In genomic region chr9:129672702-129673101, GRCh38 we compare ENCODE assay signal across 25 cellular contexts. TPM values are rescaled to one million over a fixed set of nuclear protein-coding genes. Genes with fewer than 3 reads are reported as not detected.
"Had no signal": no experiment of that assay in that cellular context is flagged by ENCODE, and none has a peak within 500 bp of the region (broad histone marks: within the 10 kb centered on the region; RNA-seq: fewer than 3 reads in every experiment).

No MANE protein-coding gene starts in this region.

- H3K4me1 Mint-ChIP-seq: natural killer cell had no signal

- H3K4me1 ChIP-seq: lower lobe of right lung, prostate gland, right atrium auricular region had no signal

- H3K4me2 ChIP-seq: smooth muscle cell had no signal

- H3K36me3 Mint-ChIP-seq: natural killer cell had no signal

- H3K27ac Mint-ChIP-seq: natural killer cell, type B pancreatic cell had no signal

- H3K9me3 ChIP-seq: lower lobe of right lung, prostate gland, right atrium auricular region, stomach, tibial artery had no signal

- H3K36me3 ChIP-seq: lower lobe of right lung, prostate gland, right atrium auricular region, stomach, tibial artery had no signal

- H3K27me3 ChIP-seq: right atrium auricular region, tibial artery had no signal

- ATAC-seq: left ventricle myocardium superior, lower lobe of right lung, natural killer cell, sciatic nerve had no signal

- DNase-seq: dorsolateral prefrontal cortex; effector CD4-positive, alpha-beta T cell; head of caudate nucleus; left ventricle myocardium superior; lower lobe of right lung; natural killer cell; stimulated activated CD4-positive, alpha-beta T cell treated with anti-CD3 and anti-CD28 coated beads, Interleukin-12 subunit alpha, Interleukin-12 subunit beta, amount 100 ng/mL, for 4 hours; stimulated activated CD4-positive, alpha-beta T cell treated with anti-CD3 and anti-CD28 coated beads, Interleukin-1b, Interleukin-23, amount 100 ng/mL, for 48 hours; stimulated activated CD4-positive, alpha-beta T cell treated with anti-CD3 and anti-CD28 coated beads, Interleukin-4, amount 100 ng/mL, for 1 hour; stimulated activated CD8-positive, alpha-beta memory T cell treated with anti-CD3 and anti-CD28 coated beads, Interleukin-4, amount 100 ng/mL, for 48 hours; stimulated activated naive CD4-positive, alpha-beta T cell treated with Interleukin-2 at 50 U/mL for 16 hours; stomach; tibial artery had no signal

- H3K4me3 ChIP-seq: dorsolateral prefrontal cortex, lower lobe of right lung, prostate gland, right atrium auricular region, smooth muscle cell, stomach, tibial artery had no signal

- H3K4me3 Mint-ChIP-seq: natural killer cell, type B pancreatic cell had no signal

- H3K9me3 Mint-ChIP-seq: natural killer cell, type B pancreatic cell had no signal

- H3K27ac ChIP-seq: dorsolateral prefrontal cortex, lower lobe of right lung, prostate gland, right atrium auricular region, stomach had no signal

RNA-seq across cellular contexts. Expression of gene PRRX2, which starts 7.3 kb away (rescaled TPM):
- total RNA-seq: frontal cortex, mononuclear cell, natural killer cell had no signal

RNA-seq across cellular contexts. Expression of gene C9orf50, which starts 51.8 kb away (rescaled TPM):
- total RNA-seq: fibroblast of villous mesenchyme, frontal cortex, left ventricle myocardium superior, lower lobe of right lung, mononuclear cell, natural killer cell, osteocyte, prostate gland, right atrium auricular region, smooth muscle cell, stomach, subcutaneous adipose tissue, temporal lobe, urinary bladder had no signal
